2 cellular contexts compared by ENCODE assay signal in the genomic region with DNA sequence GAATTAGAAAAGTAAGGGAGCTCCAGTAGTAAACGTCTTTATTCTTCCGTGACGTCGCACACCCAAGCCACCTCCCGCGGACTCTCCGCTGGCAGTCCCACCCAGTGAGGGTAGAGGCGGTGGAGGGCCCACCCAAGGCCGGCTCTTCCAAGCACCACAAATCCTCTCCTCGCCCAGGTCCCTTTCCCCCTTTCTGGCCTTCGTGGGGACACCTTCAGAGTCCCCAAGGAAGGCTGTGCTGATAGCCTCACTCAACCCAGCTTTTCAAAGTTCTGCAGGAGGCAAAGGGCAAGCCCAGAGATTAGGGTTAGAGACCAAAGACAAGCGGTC.
TF ChIP-seq lines count a peak whose summit lies in the region.

No MANE protein-coding gene starts in this region.

TF ChIP-seq in A549, 52 proteins besides CTCF, POLR2A, EP300 and RAD21:
- TF ChIP-seq, protein P1, sequence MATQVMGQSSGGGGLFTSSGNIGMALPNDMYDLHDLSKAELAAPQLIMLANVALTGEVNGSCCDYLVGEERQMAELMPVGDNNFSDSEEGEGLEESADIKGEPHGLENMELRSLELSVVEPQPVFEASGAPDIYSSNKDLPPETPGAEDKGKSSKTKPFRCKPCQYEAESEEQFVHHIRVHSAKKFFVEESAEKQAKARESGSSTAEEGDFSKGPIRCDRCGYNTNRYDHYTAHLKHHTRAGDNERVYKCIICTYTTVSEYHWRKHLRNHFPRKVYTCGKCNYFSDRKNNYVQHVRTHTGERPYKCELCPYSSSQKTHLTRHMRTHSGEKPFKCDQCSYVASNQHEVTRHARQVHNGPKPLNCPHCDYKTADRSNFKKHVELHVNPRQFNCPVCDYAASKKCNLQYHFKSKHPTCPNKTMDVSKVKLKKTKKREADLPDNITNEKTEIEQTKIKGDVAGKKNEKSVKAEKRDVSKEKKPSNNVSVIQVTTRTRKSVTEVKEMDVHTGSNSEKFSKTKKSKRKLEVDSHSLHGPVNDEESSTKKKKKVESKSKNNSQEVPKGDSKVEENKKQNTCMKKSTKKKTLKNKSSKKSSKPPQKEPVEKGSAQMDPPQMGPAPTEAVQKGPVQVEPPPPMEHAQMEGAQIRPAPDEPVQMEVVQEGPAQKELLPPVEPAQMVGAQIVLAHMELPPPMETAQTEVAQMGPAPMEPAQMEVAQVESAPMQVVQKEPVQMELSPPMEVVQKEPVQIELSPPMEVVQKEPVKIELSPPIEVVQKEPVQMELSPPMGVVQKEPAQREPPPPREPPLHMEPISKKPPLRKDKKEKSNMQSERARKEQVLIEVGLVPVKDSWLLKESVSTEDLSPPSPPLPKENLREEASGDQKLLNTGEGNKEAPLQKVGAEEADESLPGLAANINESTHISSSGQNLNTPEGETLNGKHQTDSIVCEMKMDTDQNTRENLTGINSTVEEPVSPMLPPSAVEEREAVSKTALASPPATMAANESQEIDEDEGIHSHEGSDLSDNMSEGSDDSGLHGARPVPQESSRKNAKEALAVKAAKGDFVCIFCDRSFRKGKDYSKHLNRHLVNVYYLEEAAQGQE (IDR thresholded peaks at IDR 0.05): no peak
- no peak for TF ChIP-seq EHMT2 (IDR thresholded peaks at IDR 0.05; ENCODE audit: low read depth)
- no peak for TF ChIP-seq RNF2 (IDR thresholded peaks at IDR 0.05; ENCODE audit: borderline replicate concordance, low read depth)
- TF ChIP-seq FOXS1 (CRISPR knock-in tag; IDR thresholded peaks at IDR 0.05): no peak
- TF ChIP-seq SMC3 (IDR thresholded peaks at IDR 0.05): no peak
- TF ChIP-seq, protein P2, sequence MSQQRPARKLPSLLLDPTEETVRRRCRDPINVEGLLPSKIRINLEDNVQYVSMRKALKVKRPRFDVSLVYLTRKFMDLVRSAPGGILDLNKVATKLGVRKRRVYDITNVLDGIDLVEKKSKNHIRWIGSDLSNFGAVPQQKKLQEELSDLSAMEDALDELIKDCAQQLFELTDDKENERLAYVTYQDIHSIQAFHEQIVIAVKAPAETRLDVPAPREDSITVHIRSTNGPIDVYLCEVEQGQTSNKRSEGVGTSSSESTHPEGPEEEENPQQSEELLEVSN (IDR thresholded peaks at IDR 0.05; ENCODE audit: borderline replicate concordance, low read depth): no peak

TF ChIP-seq in IMR-90, 13 proteins besides CTCF, POLR2A, EP300 and RAD21:
- TF ChIP-seq MXI1 (IDR thresholded peaks at IDR 0.05; ENCODE audit: borderline replicate concordance, low read depth, low read length): no peak
- no peak for TF ChIP-seq FOS (IDR thresholded peaks at IDR 0.05; ENCODE audit: low read depth, low read length)
- TF ChIP-seq MAZ (IDR thresholded peaks at IDR 0.05; ENCODE audit: borderline replicate concordance, low read depth, low read length): no peak
- no peak for TF ChIP-seq NFE2L2 (IDR thresholded peaks at IDR 0.05; ENCODE audit: low read depth, low read length)
- no peak for TF ChIP-seq CHD1 (IDR thresholded peaks at IDR 0.05; ENCODE audit: low read depth, low read length)
- no peak for TF ChIP-seq MAFK (IDR thresholded peaks at IDR 0.05; ENCODE audit: low read depth, low read length)
- TF ChIP-seq RCOR1 (IDR thresholded peaks at IDR 0.05; ENCODE audit: insufficient replicate concordance, low read length): no peak
- TF ChIP-seq, protein P3, sequence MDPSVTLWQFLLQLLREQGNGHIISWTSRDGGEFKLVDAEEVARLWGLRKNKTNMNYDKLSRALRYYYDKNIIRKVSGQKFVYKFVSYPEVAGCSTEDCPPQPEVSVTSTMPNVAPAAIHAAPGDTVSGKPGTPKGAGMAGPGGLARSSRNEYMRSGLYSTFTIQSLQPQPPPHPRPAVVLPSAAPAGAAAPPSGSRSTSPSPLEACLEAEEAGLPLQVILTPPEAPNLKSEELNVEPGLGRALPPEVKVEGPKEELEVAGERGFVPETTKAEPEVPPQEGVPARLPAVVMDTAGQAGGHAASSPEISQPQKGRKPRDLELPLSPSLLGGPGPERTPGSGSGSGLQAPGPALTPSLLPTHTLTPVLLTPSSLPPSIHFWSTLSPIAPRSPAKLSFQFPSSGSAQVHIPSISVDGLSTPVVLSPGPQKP (IDR thresholded peaks at IDR 0.05; ENCODE audit: borderline replicate concordance, low read depth, low read length): no peak
- TF ChIP-seq SMC3 (IDR thresholded peaks at IDR 0.05; ENCODE audit: low read depth, low read length): no peak
- no peak for TF ChIP-seq CEBPB (IDR thresholded peaks at IDR 0.05; ENCODE audit: low read depth, low read length)
- no peak for TF ChIP-seq RFX5 (IDR thresholded peaks at IDR 0.05; ENCODE audit: low read depth, low read length)
- no peak for TF ChIP-seq BHLHE40 (IDR thresholded peaks at IDR 0.05; ENCODE audit: low read depth, low read length)
- TF ChIP-seq, protein P4, sequence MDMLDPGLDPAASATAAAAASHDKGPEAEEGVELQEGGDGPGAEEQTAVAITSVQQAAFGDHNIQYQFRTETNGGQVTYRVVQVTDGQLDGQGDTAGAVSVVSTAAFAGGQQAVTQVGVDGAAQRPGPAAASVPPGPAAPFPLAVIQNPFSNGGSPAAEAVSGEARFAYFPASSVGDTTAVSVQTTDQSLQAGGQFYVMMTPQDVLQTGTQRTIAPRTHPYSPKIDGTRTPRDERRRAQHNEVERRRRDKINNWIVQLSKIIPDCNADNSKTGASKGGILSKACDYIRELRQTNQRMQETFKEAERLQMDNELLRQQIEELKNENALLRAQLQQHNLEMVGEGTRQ (IDR thresholded peaks at IDR 0.05; ENCODE audit: low read depth, low read length): no peak
